ENCODE assay signal across 21 cellular contexts in genomic region chr1:181603735-181604410, GRCh38.
DNase-seq lines count a peak whose midpoint lies in the region; ATAC-seq, FAIRE-seq and TF ChIP-seq lines count a peak whose summit lies in the region.
"Had no signal": no experiment of that assay in that cellular context is flagged by ENCODE, and none has a peak within 500 bp of the region (broad histone marks: within the 10 kb centered on the region; RNA-seq: fewer than 3 reads in every experiment).

No MANE protein-coding gene starts in this region.

- H3K4me2 ChIP-seq in H1 (ENCODE audit: insufficient read depth in 1 of 2, low read depth in 2 of 2, low read length in 2 of 2) (no peak overlapping the region), neuronal stem cell (ENCODE audit: insufficient read depth, low read length, poor library complexity, severe bottlenecking) (no peak overlapping the region)
- H3K4me2 ChIP-seq: GM23338 had no signal

- TF ChIP-seq RAD21 in H1 (IDR thresholded peaks at IDR 0.05 in 1 of 2, conservative IDR thresholded peaks at IDR 0.05 in 1 of 2; ENCODE audit: low read depth in 2 of 2, low read length in 2 of 2): no peak

- no peak overlapping the region for H2BK120ac ChIP-seq in H1 (replicated peaks; ENCODE audit: low read depth, low read length)
- H2BK120ac ChIP-seq in neuronal stem cell (ENCODE audit: low read depth, low read length): no peak overlapping the region

- H2BK12ac ChIP-seq in H1 (ENCODE audit: low read depth, low read length): peak overlapping the region; percentile 80; the same call in 1 of the 2 replicates
- H2BK12ac ChIP-seq in neuronal stem cell (ENCODE audit: low read length): no peak overlapping the region

- intact Hi-C loops in left colon (cut with DNase I, micrococcal nuclease): no loop called here

- H3K79me1 ChIP-seq in H1 (ENCODE audit: low read depth, low read length) (no peaks in the 10 kb centered on the region), neuronal stem cell (ENCODE audit: low read depth, low read length) (no peaks in the 10 kb centered on the region)

- ATAC-seq in left colon: peak; percentile 63
- ATAC-seq in foreskin keratinocyte: no peak
- ATAC-seq in GM21576 (IDR thresholded peaks at IDR 0.05; ENCODE audit: unreplicated experiment): no peak
- ATAC-seq: GM12878, GM23338 had no signal

- POLR2A ChIA-PET in H1 (lab: Charles Lee; ENCODE audit: partially characterized antibody): interaction anchor here (0.6 to 0.8 kb wide), 2 partner anchors 10 to 22 kb away, joined by 3 read pairs; no protein-coding TSS in a partner anchor

- peak overlapping the region; percentile 6; the same call in 1 of the 2 replicates for H4K8ac ChIP-seq in H1 (ENCODE audit: extremely low read depth, insufficient read depth, low read length)
- H4K8ac ChIP-seq in neuronal stem cell (ENCODE audit: low read depth, low read length): no peak overlapping the region

- H2AFZ ChIP-seq in H1 (ENCODE audit: low read length) (no peak overlapping the region), neuronal stem cell (ENCODE audit: low read length) (no peak overlapping the region)
- H2AFZ ChIP-seq: GM23338 had no signal

- H4K5ac ChIP-seq in H1 (ENCODE audit: insufficient read length, low read depth, low read length): no peak overlapping the region

- H3K36me3 ChIP-seq in H1 (ENCODE audit: control insufficient read depth in 2 of 4, insufficient read depth in 4 of 4, low read length in 3 of 4) (no peaks in the 10 kb centered on the region), neuronal stem cell (replicated peaks in 1 of 2; ENCODE audit: control insufficient read depth in 2 of 2, insufficient read depth in 2 of 2, low read length in 2 of 2) (no peaks in the 10 kb centered on the region)
- H3K36me3 ChIP-seq: BE2C had no signal

- H3K4me3 ChIP-seq in H1 (ENCODE audit: extremely low read depth in 1 of 4, insufficient read depth in 2 of 4, low read depth in 3 of 4, low read length in 4 of 4): no peak overlapping the region
- no peak overlapping the region for H3K4me3 ChIP-seq in neuronal stem cell (ENCODE audit: low read length in 2 of 2)
- H3K4me3 ChIP-seq: GM12878, GM23338 had no signal

- no peak for TF ChIP-seq EP300 in H1 (IDR thresholded peaks at IDR 0.05; ENCODE audit: borderline replicate concordance in 1 of 2, low read depth in 2 of 2, low read length in 2 of 2)

- no peaks in the 10 kb centered on the region for H3K79me2 ChIP-seq in H1 (ENCODE audit: control insufficient read depth in 1 of 2, insufficient read depth in 2 of 2, low read length in 2 of 2)

- H2AK5ac ChIP-seq in H1 (ENCODE audit: low read depth, low read length) (peak overlapping the region; percentile 48; the same call in 1 of the 2 replicates), neuronal stem cell (ENCODE audit: low read depth, low read length) (no peak overlapping the region)

- H4K91ac ChIP-seq in H1 (replicated peaks; ENCODE audit: insufficient read length, low read length) (no peak overlapping the region), neuronal stem cell (ENCODE audit: low read depth, low read length, poor library complexity) (no peak overlapping the region)

- no peak overlapping the region for H2BK15ac ChIP-seq in H1 (ENCODE audit: low read length)
- no peak overlapping the region for H2BK15ac ChIP-seq in neuronal stem cell (ENCODE audit: low read length)

- no peak overlapping the region for H3K56ac ChIP-seq in H1 (replicated peaks; ENCODE audit: insufficient read length, low read depth, low read length)

- H2BK5ac ChIP-seq in H1 (ENCODE audit: low read depth, low read length) (no peak overlapping the region), neuronal stem cell (ENCODE audit: low read length) (no peak overlapping the region)

- CTCF ChIA-PET in H1 (lab: Charles Lee; ENCODE audit: partially characterized antibody): interaction anchor here (2.4 kb wide), 1 partner anchor 16 kb away, joined by 8 read pairs; no protein-coding TSS in a partner anchor

- WGBS in H1 (ENCODE audit: extremely low coverage in 1 of 2, insufficient coverage in 1 of 2, insufficient read length in 1 of 2, insufficient replicate concordance in 2 of 2, low coverage in 1 of 2, low lambda C conversion rate in 2 of 2, missing lambda C conversion rate in 1 of 2), 2 experiments: 87% methylated on average over 10 of the region's 10 CpGs; no CpG with 5 or more reads in 1 of the 2 experiments
- no CpG with 5 or more reads among the region's 10 CpGs for WGBS in neuronal stem cell (ENCODE audit: extremely low coverage in 2 of 2, insufficient read length in 2 of 2, insufficient replicate concordance in 1 of 2), 2 donors

- H3K27me3 ChIP-seq in H1 (replicated peaks in 1 of 4; ENCODE audit: control insufficient read depth in 3 of 4, extremely low read depth in 1 of 4, insufficient read depth in 3 of 4, low read length in 3 of 4): no peaks in the 10 kb centered on the region; a peak in 2 of 7 replicates
- H3K27me3 ChIP-seq in neuronal stem cell (ENCODE audit: control insufficient read depth in 3 of 3, insufficient read depth in 3 of 3, low read depth in 1 of 3, low read length in 3 of 3): peaks cover 0 to 2% (median 0%) of the 10 kb centered on the region in 3 experiments
- H3K27me3 ChIP-seq in foreskin keratinocyte: no peaks in the 10 kb centered on the region
- H3K27me3 ChIP-seq: BE2C had no signal

- 0 out of 2 replicates have a peak overlapping the region, but pooled peaks have one; percentile 57 for H2BK20ac ChIP-seq in H1 (ENCODE audit: low read length)

- H3K23ac ChIP-seq in H1 (ENCODE audit: insufficient read length): no peak overlapping the region
- no peak overlapping the region for H3K23ac ChIP-seq in neuronal stem cell (ENCODE audit: low read depth, low read length, poor library complexity)

- FAIRE-seq in H1 (lab: Jason Lieb, UNC): no peak
- FAIRE-seq: A204.1, GM12878, GM19239, HTR-8/SVneo had no signal

- no peaks in the 10 kb centered on the region for H4K20me1 ChIP-seq in H1 (replicated peaks in 1 of 2; ENCODE audit: control insufficient read depth in 1 of 2, insufficient read depth in 2 of 2, low read length in 2 of 2)

- H3K9me3 ChIP-seq in H1 (ENCODE audit: insufficient read depth in 2 of 2, low read depth in 1 of 2, low read length in 1 of 2) (no peaks in the 10 kb centered on the region), neuronal stem cell (replicated peaks in 1 of 2; ENCODE audit: control insufficient read depth in 2 of 2, insufficient read depth in 1 of 2, low read depth in 1 of 2, low read length in 2 of 2) (no peaks in the 10 kb centered on the region)
- H3K9me3 ChIP-seq: BE2C had no signal

- no peaks in the 10 kb centered on the region for H3K23me2 ChIP-seq in H1 (ENCODE audit: low read depth, low read length)

- H3K27ac ChIP-seq in H1 (ENCODE audit: low read depth, low read length) (no peak overlapping the region), neuronal stem cell (replicated peaks; ENCODE audit: low read length) (no peak overlapping the region), foreskin keratinocyte (no peak overlapping the region)

- TF ChIP-seq POLR2A in H1 (IDR thresholded peaks at IDR 0.05; ENCODE audit: control extremely low read depth in 1 of 2, low read depth in 2 of 2, low read length in 2 of 2): no peak

- H3K4ac ChIP-seq in H1 (replicated peaks; ENCODE audit: insufficient read length, low read depth, low read length) (no peak overlapping the region), neuronal stem cell (ENCODE audit: low read length) (no peak overlapping the region)

- no peak overlapping the region; a peak in 1 of 7 replicates for H3K9ac ChIP-seq in H1 (replicated peaks in 1 of 4; ENCODE audit: extremely low read depth in 1 of 4, low read depth in 3 of 4, low read length in 3 of 4)
- H3K9ac ChIP-seq in neuronal stem cell (ENCODE audit: low read depth, low read length, poor library complexity): no peak overlapping the region

- no peak overlapping the region for H3K14ac ChIP-seq in H1 (ENCODE audit: insufficient read length)
- no peak overlapping the region for H3K14ac ChIP-seq in neuronal stem cell (ENCODE audit: low read length)

- H3K18ac ChIP-seq in H1 (ENCODE audit: extremely low read depth, low read length): no peak overlapping the region
- peak overlapping the region; percentile 67 for H3K18ac ChIP-seq in neuronal stem cell (ENCODE audit: low read length)

- no peak for DNase-seq in H1 (ENCODE audit: low read depth in 1 of 2, low spot score in 2 of 2)
- no peak for DNase-seq in left colon
- no peak for DNase-seq in neuronal stem cell (ENCODE audit: low spot score)
- no peak for DNase-seq in foreskin keratinocyte
- no peak for DNase-seq in NCI-H774 (lab: John Stamatoyannopoulos, UW)
- DNase-seq: ACHN; BE2C; CD4-positive, CD25-positive, alpha-beta regulatory T cell; CD8-positive, alpha-beta memory T cell; COR-L47; DMS 273 treated with DMSO at 0.1 percent for 48 hours; DMS53; DND-41; EL; H7 had no signal

- H3K4me1 ChIP-seq in H1 (replicated peaks in 1 of 4; ENCODE audit: control insufficient read depth in 3 of 4, insufficient read depth in 4 of 4, low read length in 3 of 4) (peaks cover 3 to 7% (median 5%) of the 10 kb centered on the region in 4 experiments; a peak in 6 of 7 replicates), neuronal stem cell (ENCODE audit: control insufficient read depth in 2 of 2, insufficient read depth in 1 of 2, low read depth in 1 of 2, low read length in 2 of 2) (peaks cover 0 to 8% of the 10 kb centered on the region in 2 donors), foreskin keratinocyte (no peaks in the 10 kb centered on the region)
- H3K4me1 ChIP-seq: BE2C had no signal

- TF ChIP-seq CTCF in H1 (IDR thresholded peaks at IDR 0.05; ENCODE audit: control extremely low read depth in 1 of 3, insufficient read depth in 1 of 3, low read depth in 1 of 3, low read length in 3 of 3) (no peak), foreskin keratinocyte (conservative IDR thresholded peaks at IDR 0.05) (no peak)

TF ChIP-seq in H1, 55 proteins besides CTCF, POLR2A, EP300 and RAD21 (continues in another document):
- TF ChIP-seq NRF1 (IDR thresholded peaks at IDR 0.05; ENCODE audit: low read depth, low read length) (no peak), KDM4A (IDR thresholded peaks at IDR 0.05; ENCODE audit: low read depth, low read length, severe bottlenecking) (no peak), SIRT6 (IDR thresholded peaks at IDR 0.05; ENCODE audit: low read length) (no peak), HDAC2 (IDR thresholded peaks at IDR 0.05; ENCODE audit: borderline replicate concordance in 1 of 2, low read depth in 2 of 2, low read length in 2 of 2) (no peak), TAF1 (IDR thresholded peaks at IDR 0.05; ENCODE audit: low read depth, low read length) (no peak), TAF7 (optimal IDR thresholded peaks at IDR 0.05; ENCODE audit: borderline replicate concordance, low read depth, low read length) (no peak), CEBPB (IDR thresholded peaks at IDR 0.05; ENCODE audit: low read depth, low read length) (no peak), USF2 (IDR thresholded peaks at IDR 0.05; ENCODE audit: low read length) (no peak)
